Comparison of ENCODE assay signal across 1 cellular context in the genomic region with DNA sequence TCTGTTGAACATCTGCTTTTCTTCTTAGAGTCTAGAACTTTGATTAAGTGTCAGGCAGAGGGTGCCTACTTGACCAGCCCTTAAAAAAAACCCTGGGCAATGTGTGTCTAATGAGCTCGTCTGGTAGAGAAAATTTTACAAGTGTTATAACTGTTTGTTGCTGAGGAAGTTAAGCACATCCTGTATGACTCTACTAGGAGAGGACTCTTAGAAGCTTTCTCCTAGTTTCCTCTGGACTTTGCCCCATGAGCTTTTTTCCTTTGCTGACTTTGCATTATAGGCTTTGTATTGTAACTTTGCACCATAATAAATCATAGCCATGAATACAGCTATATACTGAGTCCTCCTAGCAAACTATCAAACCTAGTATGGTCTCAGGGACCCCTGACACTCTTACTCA.
TF ChIP-seq lines count a peak whose summit lies in the region.

No MANE protein-coding gene starts in this region.

TF ChIP-seq in K562, 482 proteins besides CTCF, POLR2A, EP300 and RAD21 (continues in another document):
- TF ChIP-seq ARID3B (CRISPR knock-in tag; IDR thresholded peaks at IDR 0.05; ENCODE audit: borderline replicate concordance) (no peak), ZNF717 (CRISPR knock-in tag; IDR thresholded peaks at IDR 0.05) (no peak), HOXB6 (CRISPR knock-in tag; IDR thresholded peaks at IDR 0.05; ENCODE audit: borderline replicate concordance) (no peak), E4F1 (CRISPR knock-in tag; IDR thresholded peaks at IDR 0.05; ENCODE audit: borderline replicate concordance) (no peak), RNF2 (IDR thresholded peaks at IDR 0.05) (no peak), THRA (IDR thresholded peaks at IDR 0.05) (no peak), GATAD2A (IDR thresholded peaks at IDR 0.05) (no peak), SREBF1 (IDR thresholded peaks at IDR 0.05; ENCODE audit: borderline replicate concordance, low read depth, low read length) (no peak), C11orf30 (IDR thresholded peaks at IDR 0.05; ENCODE audit: low read depth) (0 out of 2 replicates have a peak, but pooled peaks have one; percentile 27), SETDB1 (IDR thresholded peaks at IDR 0.05; ENCODE audit: low read length) (no peak), MTF1 (CRISPR knock-in tag; IDR thresholded peaks at IDR 0.05; ENCODE audit: borderline replicate concordance) (no peak), GABPA (tag; conservative IDR thresholded peaks at IDR 0.05; ENCODE audit: low read depth) (no peak), UBTF (IDR thresholded peaks at IDR 0.05; ENCODE audit: borderline replicate concordance in 1 of 2, low read depth in 2 of 2, low read length in 2 of 2) (no peak), MAFK (IDR thresholded peaks at IDR 0.05; ENCODE audit: low read length) (0 out of 2 replicates have a peak, but pooled peaks have one; percentile 8), GTF3C2 (IDR thresholded peaks at IDR 0.05; ENCODE audit: borderline replicate concordance, extremely low read depth, insufficient read length) (no peak), GABPB1 (CRISPR knock-in tag; IDR thresholded peaks at IDR 0.05) (no peak), MAFF (IDR thresholded peaks at IDR 0.05; ENCODE audit: low read length) (peak; percentile 35; the same call in 1 of the 2 replicates), RFX1 (IDR thresholded peaks at IDR 0.05) (no peak), ZNF143 (CRISPR knock-in tag; IDR thresholded peaks at IDR 0.05) (no peak), ZNF316 (IDR thresholded peaks at IDR 0.05) (peak; percentile 46), FOXK2 (conservative IDR thresholded peaks at IDR 0.05 in 1 of 2, IDR thresholded peaks at IDR 0.05 in 1 of 2; ENCODE audit: low read depth in 2 of 2) (no peak), TSHZ1 (CRISPR knock-in tag; IDR thresholded peaks at IDR 0.05) (no peak)
- TF ChIP-seq, protein P1, sequence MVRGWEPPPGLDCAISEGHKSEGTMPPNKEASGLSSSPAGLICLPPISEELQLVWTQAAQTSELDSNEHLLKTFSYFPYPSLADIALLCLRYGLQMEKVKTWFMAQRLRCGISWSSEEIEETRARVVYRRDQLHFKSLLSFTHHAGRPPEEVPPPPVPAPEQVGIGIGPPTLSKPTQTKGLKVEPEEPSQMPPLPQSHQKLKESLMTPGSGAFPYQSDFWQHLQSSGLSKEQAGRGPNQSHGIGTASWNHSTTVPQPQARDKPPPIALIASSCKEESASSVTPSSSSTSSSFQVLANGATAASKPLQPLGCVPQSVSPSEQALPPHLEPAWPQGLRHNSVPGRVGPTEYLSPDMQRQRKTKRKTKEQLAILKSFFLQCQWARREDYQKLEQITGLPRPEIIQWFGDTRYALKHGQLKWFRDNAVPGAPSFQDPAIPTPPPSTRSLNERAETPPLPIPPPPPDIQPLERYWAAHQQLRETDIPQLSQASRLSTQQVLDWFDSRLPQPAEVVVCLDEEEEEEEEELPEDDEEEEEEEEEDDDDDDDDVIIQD (CRISPR knock-in tag; IDR thresholded peaks at IDR 0.05): no peak
- TF ChIP-seq, protein P2, sequence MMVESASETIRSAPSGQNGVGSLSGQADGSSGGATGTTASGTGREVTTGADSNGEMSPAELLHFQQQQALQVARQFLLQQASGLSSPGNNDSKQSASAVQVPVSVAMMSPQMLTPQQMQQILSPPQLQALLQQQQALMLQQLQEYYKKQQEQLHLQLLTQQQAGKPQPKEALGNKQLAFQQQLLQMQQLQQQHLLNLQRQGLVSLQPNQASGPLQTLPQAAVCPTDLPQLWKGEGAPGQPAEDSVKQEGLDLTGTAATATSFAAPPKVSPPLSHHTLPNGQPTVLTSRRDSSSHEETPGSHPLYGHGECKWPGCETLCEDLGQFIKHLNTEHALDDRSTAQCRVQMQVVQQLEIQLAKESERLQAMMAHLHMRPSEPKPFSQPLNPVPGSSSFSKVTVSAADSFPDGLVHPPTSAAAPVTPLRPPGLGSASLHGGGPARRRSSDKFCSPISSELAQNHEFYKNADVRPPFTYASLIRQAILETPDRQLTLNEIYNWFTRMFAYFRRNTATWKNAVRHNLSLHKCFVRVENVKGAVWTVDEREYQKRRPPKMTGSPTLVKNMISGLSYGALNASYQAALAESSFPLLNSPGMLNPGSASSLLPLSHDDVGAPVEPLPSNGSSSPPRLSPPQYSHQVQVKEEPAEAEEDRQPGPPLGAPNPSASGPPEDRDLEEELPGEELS (CRISPR knock-in tag; IDR thresholded peaks at IDR 0.05; ENCODE audit: borderline replicate concordance): no peak
- TF ChIP-seq, protein P3, sequence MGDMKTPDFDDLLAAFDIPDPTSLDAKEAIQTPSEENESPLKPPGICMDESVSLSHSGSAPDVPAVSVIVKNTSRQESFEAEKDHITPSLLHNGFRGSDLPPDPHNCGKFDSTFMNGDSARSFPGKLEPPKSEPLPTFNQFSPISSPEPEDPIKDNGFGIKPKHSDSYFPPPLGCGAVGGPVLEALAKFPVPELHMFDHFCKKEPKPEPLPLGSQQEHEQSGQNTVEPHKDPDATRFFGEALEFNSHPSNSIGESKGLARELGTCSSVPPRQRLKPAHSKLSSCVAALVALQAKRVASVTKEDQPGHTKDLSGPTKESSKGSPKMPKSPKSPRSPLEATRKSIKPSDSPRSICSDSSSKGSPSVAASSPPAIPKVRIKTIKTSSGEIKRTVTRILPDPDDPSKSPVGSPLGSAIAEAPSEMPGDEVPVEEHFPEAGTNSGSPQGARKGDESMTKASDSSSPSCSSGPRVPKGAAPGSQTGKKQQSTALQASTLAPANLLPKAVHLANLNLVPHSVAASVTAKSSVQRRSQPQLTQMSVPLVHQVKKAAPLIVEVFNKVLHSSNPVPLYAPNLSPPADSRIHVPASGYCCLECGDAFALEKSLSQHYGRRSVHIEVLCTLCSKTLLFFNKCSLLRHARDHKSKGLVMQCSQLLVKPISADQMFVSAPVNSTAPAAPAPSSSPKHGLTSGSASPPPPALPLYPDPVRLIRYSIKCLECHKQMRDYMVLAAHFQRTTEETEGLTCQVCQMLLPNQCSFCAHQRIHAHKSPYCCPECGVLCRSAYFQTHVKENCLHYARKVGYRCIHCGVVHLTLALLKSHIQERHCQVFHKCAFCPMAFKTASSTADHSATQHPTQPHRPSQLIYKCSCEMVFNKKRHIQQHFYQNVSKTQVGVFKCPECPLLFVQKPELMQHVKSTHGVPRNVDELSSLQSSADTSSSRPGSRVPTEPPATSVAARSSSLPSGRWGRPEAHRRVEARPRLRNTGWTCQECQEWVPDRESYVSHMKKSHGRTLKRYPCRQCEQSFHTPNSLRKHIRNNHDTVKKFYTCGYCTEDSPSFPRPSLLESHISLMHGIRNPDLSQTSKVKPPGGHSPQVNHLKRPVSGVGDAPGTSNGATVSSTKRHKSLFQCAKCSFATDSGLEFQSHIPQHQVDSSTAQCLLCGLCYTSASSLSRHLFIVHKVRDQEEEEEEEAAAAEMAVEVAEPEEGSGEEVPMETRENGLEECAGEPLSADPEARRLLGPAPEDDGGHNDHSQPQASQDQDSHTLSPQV (IDR thresholded peaks at IDR 0.05): no peak
- TF ChIP-seq, protein P4, sequence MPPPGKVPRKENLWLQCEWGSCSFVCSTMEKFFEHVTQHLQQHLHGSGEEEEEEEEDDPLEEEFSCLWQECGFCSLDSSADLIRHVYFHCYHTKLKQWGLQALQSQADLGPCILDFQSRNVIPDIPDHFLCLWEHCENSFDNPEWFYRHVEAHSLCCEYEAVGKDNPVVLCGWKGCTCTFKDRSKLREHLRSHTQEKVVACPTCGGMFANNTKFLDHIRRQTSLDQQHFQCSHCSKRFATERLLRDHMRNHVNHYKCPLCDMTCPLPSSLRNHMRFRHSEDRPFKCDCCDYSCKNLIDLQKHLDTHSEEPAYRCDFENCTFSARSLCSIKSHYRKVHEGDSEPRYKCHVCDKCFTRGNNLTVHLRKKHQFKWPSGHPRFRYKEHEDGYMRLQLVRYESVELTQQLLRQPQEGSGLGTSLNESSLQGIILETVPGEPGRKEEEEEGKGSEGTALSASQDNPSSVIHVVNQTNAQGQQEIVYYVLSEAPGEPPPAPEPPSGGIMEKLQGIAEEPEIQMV (tag; conservative IDR thresholded peaks at IDR 0.05; ENCODE audit: low read depth): no peak
